In the genomic region with DNA sequence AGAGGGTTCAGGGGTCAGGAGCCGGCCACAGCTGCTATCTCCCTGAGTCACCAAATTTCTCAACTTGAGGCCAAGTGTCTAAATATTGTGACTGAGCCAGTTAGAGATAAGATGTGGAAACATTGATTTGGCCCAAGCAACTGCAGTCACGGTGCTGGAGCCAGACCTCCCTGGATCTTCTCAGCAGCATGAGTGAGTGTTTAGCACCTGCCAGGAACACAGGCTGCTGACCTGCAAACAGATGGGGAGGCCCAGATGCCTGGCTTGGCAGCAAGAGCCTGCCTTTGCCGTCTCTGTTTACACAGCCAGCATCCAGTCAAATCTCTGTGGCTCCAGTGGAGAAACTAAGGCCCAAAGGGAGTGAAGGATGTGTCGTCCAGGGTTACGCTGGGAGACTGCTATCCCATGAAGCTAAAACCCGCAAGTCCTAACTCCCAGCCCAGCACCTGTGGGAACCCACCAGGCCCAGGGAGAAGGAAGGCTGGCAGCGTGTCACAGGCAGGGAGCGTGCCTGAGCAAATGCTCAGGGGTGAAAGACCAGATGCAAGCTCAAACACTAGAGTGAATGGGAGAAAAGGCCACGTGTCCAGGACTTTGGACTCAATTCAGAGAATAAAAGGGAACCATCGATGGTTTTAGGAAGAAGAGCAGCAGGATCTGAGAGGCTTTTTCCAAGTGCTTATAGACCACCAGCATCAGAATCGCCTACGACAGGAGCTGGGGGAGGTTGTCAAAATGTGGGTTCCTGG, we compare ENCODE assay signal across 1 cellular context.
TF ChIP-seq lines count a peak whose summit lies in the region.

No MANE protein-coding gene starts in this region.

TF ChIP-seq in HepG2, 621 proteins besides CTCF, POLR2A, EP300 and RAD21 (continued from another document and continues in another):
- TF ChIP-seq, protein P1, sequence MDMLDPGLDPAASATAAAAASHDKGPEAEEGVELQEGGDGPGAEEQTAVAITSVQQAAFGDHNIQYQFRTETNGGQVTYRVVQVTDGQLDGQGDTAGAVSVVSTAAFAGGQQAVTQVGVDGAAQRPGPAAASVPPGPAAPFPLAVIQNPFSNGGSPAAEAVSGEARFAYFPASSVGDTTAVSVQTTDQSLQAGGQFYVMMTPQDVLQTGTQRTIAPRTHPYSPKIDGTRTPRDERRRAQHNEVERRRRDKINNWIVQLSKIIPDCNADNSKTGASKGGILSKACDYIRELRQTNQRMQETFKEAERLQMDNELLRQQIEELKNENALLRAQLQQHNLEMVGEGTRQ (IDR thresholded peaks at IDR 0.05; ENCODE audit: low read depth, low read length): peak; percentile 93
- TF ChIP-seq, protein P1 (CRISPR knock-in tag; IDR thresholded peaks at IDR 0.05; ENCODE audit: borderline replicate concordance): peak; percentile 97
- TF ChIP-seq NFKBIZ (CRISPR knock-in tag; IDR thresholded peaks at IDR 0.05) (peak; percentile 88; the same call in 1 of the 2 replicates), ZNF138 (CRISPR knock-in tag; IDR thresholded peaks at IDR 0.05; ENCODE audit: low read depth) (peak; percentile 93), ZNF441 (CRISPR knock-in tag; IDR thresholded peaks at IDR 0.05; ENCODE audit: borderline replicate concordance) (peak; percentile 79), ZNF501 (CRISPR knock-in tag; IDR thresholded peaks at IDR 0.05) (peak; percentile 99), SRY (CRISPR knock-in tag; IDR thresholded peaks at IDR 0.05) (peak; percentile 74; the same call in 1 of the 2 replicates), ZNF629 (CRISPR knock-in tag; conservative IDR thresholded peaks at IDR 0.05) (peak; percentile 69), RNF2 (conservative IDR thresholded peaks at IDR 0.05; ENCODE audit: low read depth) (peak; percentile 96), ZNF44 (CRISPR knock-in tag; IDR thresholded peaks at IDR 0.05) (peak; percentile 99), KLF16 (CRISPR knock-in tag; IDR thresholded peaks at IDR 0.05) (peak in 1 of 2 experiments; percentile 90; a peak in 2 of 4 replicates), MYNN (CRISPR knock-in tag; IDR thresholded peaks at IDR 0.05; ENCODE audit: low read depth) (no peak; the same call in 1 of the 2 replicates), DNMT3B (CRISPR knock-in tag; conservative IDR thresholded peaks at IDR 0.05) (0 out of 2 replicates have a peak, but pooled peaks have one; percentile 31), NR2F6 (IDR thresholded peaks at IDR 0.05) (peak; percentile 91), NR2F6 (CRISPR knock-in tag; IDR thresholded peaks at IDR 0.05) (peak; percentile 84), ZNF552 (CRISPR knock-in tag; IDR thresholded peaks at IDR 0.05; ENCODE audit: borderline replicate concordance) (peak; percentile 95; the same call in 1 of the 2 replicates), YY1 (IDR thresholded peaks at IDR 0.05; ENCODE audit: insufficient read depth, insufficient replicate concordance, low read depth, low read length) (peak; percentile 52), KAT7 (CRISPR knock-in tag; IDR thresholded peaks at IDR 0.05; ENCODE audit: borderline replicate concordance) (peak; percentile 84), SAP130 (CRISPR knock-in tag; IDR thresholded peaks at IDR 0.05; ENCODE audit: low read depth) (peak; percentile 92), ZKSCAN1 (IDR thresholded peaks at IDR 0.05; ENCODE audit: low read length) (no peak; the same call in none of the 2 replicates), POLR2AphosphoS2 (IDR thresholded peaks at IDR 0.05; ENCODE audit: low read depth, low read length) (peak; percentile 90; the same call in 1 of the 2 replicates), WIZ (CRISPR knock-in tag; IDR thresholded peaks at IDR 0.05) (peak; percentile 92; the same call in 1 of the 2 replicates), MZF1 (CRISPR knock-in tag; IDR thresholded peaks at IDR 0.05; ENCODE audit: borderline replicate concordance) (0 out of 2 replicates have a peak, but pooled peaks have one; percentile 19), ZBTB20 (CRISPR knock-in tag; IDR thresholded peaks at IDR 0.05; ENCODE audit: borderline replicate concordance, low read depth) (peak; percentile 92), ZNF780A (CRISPR knock-in tag; IDR thresholded peaks at IDR 0.05) (peak; percentile 91; the same call in 1 of the 2 replicates)
- TF ChIP-seq, protein P2, sequence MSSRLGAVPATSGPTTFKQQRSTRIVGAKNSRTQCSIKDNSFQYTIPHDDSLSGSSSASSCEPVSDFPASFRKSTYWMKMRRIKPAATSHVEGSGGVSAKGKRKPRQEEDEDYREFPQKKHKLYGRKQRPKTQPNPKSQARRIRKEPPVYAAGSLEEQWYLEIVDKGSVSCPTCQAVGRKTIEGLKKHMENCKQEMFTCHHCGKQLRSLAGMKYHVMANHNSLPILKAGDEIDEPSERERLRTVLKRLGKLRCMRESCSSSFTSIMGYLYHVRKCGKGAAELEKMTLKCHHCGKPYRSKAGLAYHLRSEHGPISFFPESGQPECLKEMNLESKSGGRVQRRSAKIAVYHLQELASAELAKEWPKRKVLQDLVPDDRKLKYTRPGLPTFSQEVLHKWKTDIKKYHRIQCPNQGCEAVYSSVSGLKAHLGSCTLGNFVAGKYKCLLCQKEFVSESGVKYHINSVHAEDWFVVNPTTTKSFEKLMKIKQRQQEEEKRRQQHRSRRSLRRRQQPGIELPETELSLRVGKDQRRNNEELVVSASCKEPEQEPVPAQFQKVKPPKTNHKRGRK (CRISPR knock-in tag; IDR thresholded peaks at IDR 0.05): no peak
- TF ChIP-seq, protein P3, sequence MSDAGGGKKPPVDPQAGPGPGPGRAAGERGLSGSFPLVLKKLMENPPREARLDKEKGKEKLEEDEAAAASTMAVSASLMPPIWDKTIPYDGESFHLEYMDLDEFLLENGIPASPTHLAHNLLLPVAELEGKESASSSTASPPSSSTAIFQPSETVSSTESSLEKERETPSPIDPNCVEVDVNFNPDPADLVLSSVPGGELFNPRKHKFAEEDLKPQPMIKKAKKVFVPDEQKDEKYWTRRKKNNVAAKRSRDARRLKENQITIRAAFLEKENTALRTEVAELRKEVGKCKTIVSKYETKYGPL (CRISPR knock-in tag; IDR thresholded peaks at IDR 0.05): no peak
- TF ChIP-seq, protein P4, sequence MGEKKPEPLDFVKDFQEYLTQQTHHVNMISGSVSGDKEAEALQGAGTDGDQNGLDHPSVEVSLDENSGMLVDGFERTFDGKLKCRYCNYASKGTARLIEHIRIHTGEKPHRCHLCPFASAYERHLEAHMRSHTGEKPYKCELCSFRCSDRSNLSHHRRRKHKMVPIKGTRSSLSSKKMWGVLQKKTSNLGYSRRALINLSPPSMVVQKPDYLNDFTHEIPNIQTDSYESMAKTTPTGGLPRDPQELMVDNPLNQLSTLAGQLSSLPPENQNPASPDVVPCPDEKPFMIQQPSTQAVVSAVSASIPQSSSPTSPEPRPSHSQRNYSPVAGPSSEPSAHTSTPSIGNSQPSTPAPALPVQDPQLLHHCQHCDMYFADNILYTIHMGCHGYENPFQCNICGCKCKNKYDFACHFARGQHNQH (CRISPR knock-in tag; IDR thresholded peaks at IDR 0.05): peak; percentile 93
- TF ChIP-seq, protein P5, sequence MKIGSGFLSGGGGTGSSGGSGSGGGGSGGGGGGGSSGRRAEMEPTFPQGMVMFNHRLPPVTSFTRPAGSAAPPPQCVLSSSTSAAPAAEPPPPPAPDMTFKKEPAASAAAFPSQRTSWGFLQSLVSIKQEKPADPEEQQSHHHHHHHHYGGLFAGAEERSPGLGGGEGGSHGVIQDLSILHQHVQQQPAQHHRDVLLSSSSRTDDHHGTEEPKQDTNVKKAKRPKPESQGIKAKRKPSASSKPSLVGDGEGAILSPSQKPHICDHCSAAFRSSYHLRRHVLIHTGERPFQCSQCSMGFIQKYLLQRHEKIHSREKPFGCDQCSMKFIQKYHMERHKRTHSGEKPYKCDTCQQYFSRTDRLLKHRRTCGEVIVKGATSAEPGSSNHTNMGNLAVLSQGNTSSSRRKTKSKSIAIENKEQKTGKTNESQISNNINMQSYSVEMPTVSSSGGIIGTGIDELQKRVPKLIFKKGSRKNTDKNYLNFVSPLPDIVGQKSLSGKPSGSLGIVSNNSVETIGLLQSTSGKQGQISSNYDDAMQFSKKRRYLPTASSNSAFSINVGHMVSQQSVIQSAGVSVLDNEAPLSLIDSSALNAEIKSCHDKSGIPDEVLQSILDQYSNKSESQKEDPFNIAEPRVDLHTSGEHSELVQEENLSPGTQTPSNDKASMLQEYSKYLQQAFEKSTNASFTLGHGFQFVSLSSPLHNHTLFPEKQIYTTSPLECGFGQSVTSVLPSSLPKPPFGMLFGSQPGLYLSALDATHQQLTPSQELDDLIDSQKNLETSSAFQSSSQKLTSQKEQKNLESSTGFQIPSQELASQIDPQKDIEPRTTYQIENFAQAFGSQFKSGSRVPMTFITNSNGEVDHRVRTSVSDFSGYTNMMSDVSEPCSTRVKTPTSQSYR (CRISPR knock-in tag; IDR thresholded peaks at IDR 0.05; ENCODE audit: borderline replicate concordance): peak; percentile 58; the same call in 1 of the 2 replicates
- TF ChIP-seq, protein P6, sequence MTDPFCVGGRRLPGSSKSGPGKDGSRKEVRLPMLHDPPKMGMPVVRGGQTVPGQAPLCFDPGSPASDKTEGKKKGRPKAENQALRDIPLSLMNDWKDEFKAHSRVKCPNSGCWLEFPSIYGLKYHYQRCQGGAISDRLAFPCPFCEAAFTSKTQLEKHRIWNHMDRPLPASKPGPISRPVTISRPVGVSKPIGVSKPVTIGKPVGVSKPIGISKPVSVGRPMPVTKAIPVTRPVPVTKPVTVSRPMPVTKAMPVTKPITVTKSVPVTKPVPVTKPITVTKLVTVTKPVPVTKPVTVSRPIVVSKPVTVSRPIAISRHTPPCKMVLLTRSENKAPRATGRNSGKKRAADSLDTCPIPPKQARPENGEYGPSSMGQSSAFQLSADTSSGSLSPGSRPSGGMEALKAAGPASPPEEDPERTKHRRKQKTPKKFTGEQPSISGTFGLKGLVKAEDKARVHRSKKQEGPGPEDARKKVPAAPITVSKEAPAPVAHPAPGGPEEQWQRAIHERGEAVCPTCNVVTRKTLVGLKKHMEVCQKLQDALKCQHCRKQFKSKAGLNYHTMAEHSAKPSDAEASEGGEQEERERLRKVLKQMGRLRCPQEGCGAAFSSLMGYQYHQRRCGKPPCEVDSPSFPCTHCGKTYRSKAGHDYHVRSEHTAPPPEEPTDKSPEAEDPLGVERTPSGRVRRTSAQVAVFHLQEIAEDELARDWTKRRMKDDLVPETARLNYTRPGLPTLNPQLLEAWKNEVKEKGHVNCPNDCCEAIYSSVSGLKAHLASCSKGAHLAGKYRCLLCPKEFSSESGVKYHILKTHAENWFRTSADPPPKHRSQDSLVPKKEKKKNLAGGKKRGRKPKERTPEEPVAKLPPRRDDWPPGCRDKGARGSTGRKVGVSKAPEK (CRISPR knock-in tag; IDR thresholded peaks at IDR 0.05; ENCODE audit: borderline replicate concordance): peak; percentile 67; the same call in 1 of the 2 replicates
- TF ChIP-seq, protein P7, sequence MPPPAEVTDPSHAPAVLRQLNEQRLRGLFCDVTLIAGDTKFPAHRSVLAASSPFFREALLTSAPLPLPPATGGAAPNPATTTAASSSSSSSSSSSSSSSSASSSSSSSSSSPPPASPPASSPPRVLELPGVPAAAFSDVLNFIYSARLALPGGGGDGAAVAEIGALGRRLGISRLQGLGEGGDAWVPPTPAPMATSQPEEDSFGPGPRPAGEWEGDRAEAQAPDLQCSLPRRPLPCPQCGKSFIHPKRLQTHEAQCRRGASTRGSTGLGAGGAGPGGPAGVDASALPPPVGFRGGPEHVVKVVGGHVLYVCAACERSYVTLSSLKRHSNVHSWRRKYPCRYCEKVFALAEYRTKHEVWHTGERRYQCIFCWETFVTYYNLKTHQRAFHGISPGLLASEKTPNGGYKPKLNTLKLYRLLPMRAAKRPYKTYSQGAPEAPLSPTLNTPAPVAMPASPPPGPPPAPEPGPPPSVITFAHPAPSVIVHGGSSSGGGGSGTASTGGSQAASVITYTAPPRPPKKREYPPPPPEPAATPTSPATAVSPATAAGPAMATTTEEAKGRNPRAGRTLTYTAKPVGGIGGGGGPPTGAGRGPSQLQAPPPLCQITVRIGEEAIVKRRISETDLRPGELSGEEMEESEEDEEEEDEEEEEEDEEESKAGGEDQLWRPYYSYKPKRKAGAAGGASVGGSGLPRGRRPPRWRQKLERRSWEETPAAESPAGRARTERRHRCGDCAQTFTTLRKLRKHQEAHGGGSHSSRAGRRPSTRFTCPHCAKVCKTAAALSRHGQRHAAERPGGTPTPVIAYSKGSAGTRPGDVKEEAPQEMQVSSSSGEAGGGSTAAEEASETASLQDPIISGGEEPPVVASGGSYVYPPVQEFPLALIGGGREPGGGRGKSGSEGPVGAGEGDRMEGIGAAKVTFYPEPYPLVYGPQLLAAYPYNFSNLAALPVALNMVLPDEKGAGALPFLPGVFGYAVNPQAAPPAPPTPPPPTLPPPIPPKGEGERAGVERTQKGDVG (CRISPR knock-in tag; IDR thresholded peaks at IDR 0.05; ENCODE audit: borderline replicate concordance): peak; percentile 80; the same call in 1 of the 2 replicates
- TF ChIP-seq, protein P8, sequence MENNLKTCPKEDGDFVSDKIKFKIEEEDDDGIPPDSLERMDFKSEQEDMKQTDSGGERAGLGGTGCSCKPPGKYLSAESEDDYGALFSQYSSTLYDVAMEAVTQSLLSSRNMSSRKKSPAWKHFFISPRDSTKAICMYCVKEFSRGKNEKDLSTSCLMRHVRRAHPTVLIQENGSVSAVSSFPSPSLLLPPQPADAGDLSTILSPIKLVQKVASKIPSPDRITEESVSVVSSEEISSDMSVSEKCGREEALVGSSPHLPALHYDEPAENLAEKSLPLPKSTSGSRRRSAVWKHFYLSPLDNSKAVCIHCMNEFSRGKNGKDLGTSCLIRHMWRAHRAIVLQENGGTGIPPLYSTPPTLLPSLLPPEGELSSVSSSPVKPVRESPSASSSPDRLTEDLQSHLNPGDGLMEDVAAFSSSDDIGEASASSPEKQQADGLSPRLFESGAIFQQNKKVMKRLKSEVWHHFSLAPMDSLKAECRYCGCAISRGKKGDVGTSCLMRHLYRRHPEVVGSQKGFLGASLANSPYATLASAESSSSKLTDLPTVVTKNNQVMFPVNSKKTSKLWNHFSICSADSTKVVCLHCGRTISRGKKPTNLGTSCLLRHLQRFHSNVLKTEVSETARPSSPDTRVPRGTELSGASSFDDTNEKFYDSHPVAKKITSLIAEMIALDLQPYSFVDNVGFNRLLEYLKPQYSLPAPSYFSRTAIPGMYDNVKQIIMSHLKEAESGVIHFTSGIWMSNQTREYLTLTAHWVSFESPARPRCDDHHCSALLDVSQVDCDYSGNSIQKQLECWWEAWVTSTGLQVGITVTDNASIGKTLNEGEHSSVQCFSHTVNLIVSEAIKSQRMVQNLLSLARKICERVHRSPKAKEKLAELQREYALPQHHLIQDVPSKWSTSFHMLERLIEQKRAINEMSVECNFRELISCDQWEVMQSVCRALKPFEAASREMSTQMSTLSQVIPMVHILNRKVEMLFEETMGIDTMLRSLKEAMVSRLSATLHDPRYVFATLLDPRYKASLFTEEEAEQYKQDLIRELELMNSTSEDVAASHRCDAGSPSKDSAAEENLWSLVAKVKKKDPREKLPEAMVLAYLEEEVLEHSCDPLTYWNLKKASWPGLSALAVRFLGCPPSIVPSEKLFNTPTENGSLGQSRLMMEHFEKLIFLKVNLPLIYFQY (CRISPR knock-in tag; IDR thresholded peaks at IDR 0.05; ENCODE audit: borderline replicate concordance): peak; percentile 95
